ENCODE assay signal across 10 cellular contexts in the genomic region with DNA sequence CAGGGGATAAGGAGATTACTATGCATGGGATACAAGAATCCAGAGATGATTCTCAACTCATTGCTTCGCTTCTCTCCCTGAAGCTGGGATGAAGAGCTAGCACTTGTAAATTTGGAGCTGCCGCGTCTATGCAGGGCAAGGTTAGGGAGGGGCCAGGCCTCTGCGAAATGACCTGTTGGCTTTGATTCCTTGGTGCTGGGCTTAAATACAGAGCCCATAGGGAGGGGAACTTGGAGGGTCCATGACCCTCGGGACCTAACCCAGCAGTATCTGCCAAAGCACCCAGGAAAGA.
DNase-seq lines count a peak whose midpoint lies in the region; TF ChIP-seq lines count a peak whose summit lies in the region.
"Had no signal": no experiment of that assay in that cellular context is flagged by ENCODE, and none has a peak within 500 bp of the region (broad histone marks: within the 10 kb centered on the region; RNA-seq: fewer than 3 reads in every experiment).

No MANE protein-coding gene starts in this region.

- H3K9ac ChIP-seq in HUES6 (ENCODE audit: low read length) = peak overlapping the region; percentile 29

- peaks cover 32% of the 10 kb centered on the region for H3K9me3 Mint-ChIP-seq in nephron progenitor cell

- H3K27ac ChIP-seq in ACC112 (ENCODE audit: low read depth, low read length) (no peak overlapping the region), HUES6 (ENCODE audit: low read depth, low read length) (no peak overlapping the region)

- no peak for TF ChIP-seq CTCF in epithelial cell of esophagus (IDR thresholded peaks at IDR 0.05; ENCODE audit: insufficient read depth, low read depth, low read length, missing control alignments)
- no peak for TF ChIP-seq CTCF in nephron progenitor cell (IDR thresholded peaks at IDR 0.05)

- H3K36me3 Mint-ChIP-seq in nephron progenitor cell (ENCODE audit: low read depth) = peaks cover 18% of the 10 kb centered on the region

- H2AFZ ChIP-seq in ACC112 (ENCODE audit: low read length, unreplicated experiment) = no peak overlapping the region

- H3K27me3 ChIP-seq in ACC112 (ENCODE audit: insufficient read depth, low read length) = peaks cover 72% of the 10 kb centered on the region
- H3K27me3 ChIP-seq in HUES6 (ENCODE audit: control insufficient read depth, insufficient read depth, low read length) = peaks cover 91% of the 10 kb centered on the region

- no peaks in the 10 kb centered on the region for H3K79me2 ChIP-seq in ACC112 (ENCODE audit: control insufficient read depth, insufficient read depth, low read length, unreplicated experiment)

- no peak overlapping the region for H3K27ac Mint-ChIP-seq in nephron progenitor cell

- H3K4me1 Mint-ChIP-seq in nephron progenitor cell = peaks cover 17% of the 10 kb centered on the region

- peak overlapping the region; percentile 90 for H3K4me3 Mint-ChIP-seq in nephron progenitor cell

- no peaks in the 10 kb centered on the region for H3K9me3 ChIP-seq in HUES6 (ENCODE audit: control insufficient read depth, insufficient read depth, low read depth, low read length)

- H3K4me3 ChIP-seq in ACC112 (ENCODE audit: low read depth, low read length) = peak overlapping the region; percentile 83
- H3K4me3 ChIP-seq in HUES6 (ENCODE audit: low read depth, low read length) = peak overlapping the region; percentile 69
- H3K4me3 ChIP-seq in epithelial cell of esophagus (ENCODE audit: low read length) = no peak overlapping the region

- DNase-seq in epithelial cell of esophagus (ENCODE audit: low read depth) (peak; percentile 19), nephron progenitor cell (no peak), superior temporal gyrus (ENCODE audit: extremely low spot score) (no peak), cerebellar cortex (ENCODE audit: low spot score) (no peak), COLO668 (lab: John Stamatoyannopoulos, UW; ENCODE audit: unreplicated experiment) (no peak), HPDE6-E6E7 (ENCODE audit: extremely low spot score) (no peak)
- DNase-seq: DND-41; stimulated activated naive CD8-positive, alpha-beta T cell treated with anti-CD3 and anti-CD28 coated beads, Interleukin-15, Interleukin-2, amounts not matched to agents 100 U/mL and 50 U/mL, for 24 hours had no signal

- peaks cover 88% of the 10 kb centered on the region for H3K27me3 Mint-ChIP-seq in nephron progenitor cell (ENCODE audit: low read depth, poor library complexity)

- H3K4me1 ChIP-seq in ACC112 (ENCODE audit: control insufficient read depth, insufficient read depth, low read length, unreplicated experiment) (peaks cover 3% of the 10 kb centered on the region), HUES6 (ENCODE audit: control insufficient read depth, insufficient read depth, low read length) (peaks cover 5% of the 10 kb centered on the region; the same call in 1 of the 2 replicates)

- H3K36me3 ChIP-seq in ACC112 (ENCODE audit: insufficient read depth, low read length) = no peaks in the 10 kb centered on the region
- H3K36me3 ChIP-seq in HUES6 (ENCODE audit: control insufficient read depth, insufficient read depth, low read length) = no peaks in the 10 kb centered on the region
